ENCODE assay signal across 8 cellular contexts in the genomic region with DNA sequence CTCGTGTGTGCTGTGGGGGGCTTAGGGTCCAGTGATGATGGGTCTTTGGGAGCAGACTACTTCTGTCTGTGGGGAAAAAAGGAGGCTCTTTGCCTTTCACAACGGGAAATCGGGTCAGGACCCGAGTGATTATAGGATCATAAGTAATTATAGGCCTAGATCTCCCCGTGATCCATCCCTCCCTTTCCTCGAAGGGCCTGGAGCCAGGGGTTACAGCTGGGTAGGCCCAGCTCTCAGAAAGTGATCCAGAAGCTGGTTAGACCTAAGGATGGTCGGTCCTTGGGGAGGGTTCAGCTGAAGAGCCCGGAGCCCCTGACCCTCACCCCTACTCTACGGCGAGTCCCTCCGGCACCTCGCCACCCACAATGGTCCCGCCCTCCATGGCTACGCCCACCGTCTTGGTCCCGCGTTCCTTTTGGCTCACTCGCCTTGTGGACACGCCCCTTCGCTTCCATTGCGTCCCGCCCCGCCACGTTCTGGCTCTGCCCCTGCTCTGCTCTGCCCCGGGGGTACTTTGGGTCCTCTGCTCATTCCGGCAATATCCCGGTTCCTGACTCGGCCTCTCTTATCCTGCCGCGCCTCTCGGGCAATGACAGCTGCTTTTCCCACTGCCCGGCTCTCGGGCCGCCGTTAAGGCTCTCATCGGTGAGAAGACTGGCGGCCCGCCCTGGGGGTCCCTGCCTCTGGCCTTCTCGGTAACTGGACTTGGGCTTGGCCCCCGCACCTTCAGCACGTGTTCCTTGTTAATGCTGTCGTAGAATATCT. TPM values are rescaled to one million over a fixed set of nuclear protein-coding genes. Genes with fewer than 3 reads are reported as not detected.
A peak's percentile ranks its signal among the peaks of the same experiment; 100 is the strongest.
DNase-seq lines count a peak whose midpoint lies in the region; ATAC-seq and TF ChIP-seq lines count a peak whose summit lies in the region.

No MANE protein-coding gene starts in this region.

- intact Hi-C loops in activated naive CD4-positive, alpha-beta T cell treated with anti-CD3 and anti-CD28 coated beads for 36 hours (cut with micrococcal nuclease) = loop anchor here (1.0 to 5.0 kb wide), 9 partner anchors 23 to 708 kb away; partner anchors contain the start of genes GTF2H1, HPS5, LDHA and SERGEF

- H2AFZ ChIP-seq in osteoblast (ENCODE audit: low read length) = peak overlapping the region; percentile 96

- POLR2A ChIA-PET in AG04449 (lab: Yijun Ruan, JAX) = interaction anchor here (0.7 kb wide), 1 partner anchor 171 kb away, joined by 3 read pairs; no protein-coding TSS in a partner anchor

- in situ Hi-C loops in SK-MEL-5 (cut with HindIII; ENCODE audit: low pct_unique_long_range_greater_than_20kb, low sequenced_read_pairs) = no loop called here

- H3K4me3 ChIP-seq in AG04449 (ENCODE audit: low read depth, low read length) (peak overlapping the region; percentile 62), osteoblast (ENCODE audit: insufficient read depth, low read length) (peak overlapping the region; percentile 80)

- peak overlapping the region; percentile 41 for H3K27ac ChIP-seq in osteoblast (ENCODE audit: low read depth, low read length)
- peak overlapping the region; percentile 21 for H3K27ac ChIP-seq in temporal lobe (ENCODE audit: low read depth, low read length)

- DNase-seq in AG04449 (ENCODE audit: low read depth, low spot score) = no peak
- DNase-seq in SK-MEL-5 (ENCODE audit: low read depth, low spot score) = peak; percentile 57
- DNase-seq in activated naive CD4-positive, alpha-beta T cell treated with anti-CD3 and anti-CD28 coated beads for 36 hours = peak; percentile 84
- peak; percentile 92 for DNase-seq in glutamatergic neuron
- peak; percentile 94 for DNase-seq in osteoblast (ENCODE audit: insufficient read length, low spot score, missing footprints)

- peaks cover 2% of the 10 kb centered on the region for H3K4me1 Mint-ChIP-seq in activated naive CD4-positive, alpha-beta T cell treated with anti-CD3 and anti-CD28 coated beads for 36 hours (ENCODE audit: low read depth)
- H3K4me1 Mint-ChIP-seq in glutamatergic neuron (ENCODE audit: low read depth, unreplicated experiment) = peaks cover 7% of the 10 kb centered on the region

- H3K27ac Mint-ChIP-seq in activated naive CD4-positive, alpha-beta T cell treated with anti-CD3 and anti-CD28 coated beads for 36 hours = no peak overlapping the region
- H3K27ac Mint-ChIP-seq in glutamatergic neuron (ENCODE audit: unreplicated experiment) = peak overlapping the region; percentile 89

- H3K27me3 Mint-ChIP-seq in activated naive CD4-positive, alpha-beta T cell treated with anti-CD3 and anti-CD28 coated beads for 36 hours (ENCODE audit: low read depth) = no peaks in the 10 kb centered on the region
- H3K27me3 Mint-ChIP-seq in glutamatergic neuron (ENCODE audit: unreplicated experiment) = peaks cover 8% of the 10 kb centered on the region

- H3K9me3 ChIP-seq in osteoblast (ENCODE audit: low read depth, low read length) = no peaks in the 10 kb centered on the region

- H4K20me1 ChIP-seq in osteoblast (ENCODE audit: insufficient read depth, low read length) = no peaks in the 10 kb centered on the region

- H3K27me3 ChIP-seq in osteoblast (ENCODE audit: insufficient read depth, low read length) = no peaks in the 10 kb centered on the region

- peak overlapping the region; percentile 98 for H3K4me2 ChIP-seq in osteoblast (ENCODE audit: insufficient read depth, low read length)

- CTCF ChIA-PET in AG04449 (lab: Yijun Ruan, JAX) = interaction anchor here (1.0 to 11.1 kb wide), 13 partner anchors 11 to 477 kb away, joined by 3 to 132 read pairs (median 7); partner anchors contain the start of genes SPTY2D1 and TMEM86A
- CTCF ChIA-PET in activated naive CD4-positive, alpha-beta T cell treated with anti-CD3 and anti-CD28 coated beads for 36 hours (lab: Charles Lee) = interaction anchor here (0.6 to 4.8 kb wide), 25 partner anchors 8 to 605 kb away, joined by 3 to 52 read pairs (median 6); partner anchors contain the start of genes SPTY2D1 and TMEM86A

- H3K4me3 Mint-ChIP-seq in activated naive CD4-positive, alpha-beta T cell treated with anti-CD3 and anti-CD28 coated beads for 36 hours = peak overlapping the region; percentile 78
- H3K4me3 Mint-ChIP-seq in glutamatergic neuron (ENCODE audit: unreplicated experiment) = peak overlapping the region; percentile 94

- peaks cover 17% of the 10 kb centered on the region for H3K4me1 ChIP-seq in osteoblast (ENCODE audit: insufficient read depth, low read length)

- ATAC-seq in GM18868 (IDR thresholded peaks at IDR 0.05; ENCODE audit: unreplicated experiment) (peak; percentile 69), HG03342 (IDR thresholded peaks at IDR 0.05; ENCODE audit: unreplicated experiment) (peak; percentile 65)

- no peaks in the 10 kb centered on the region for H3K36me3 Mint-ChIP-seq in activated naive CD4-positive, alpha-beta T cell treated with anti-CD3 and anti-CD28 coated beads for 36 hours (ENCODE audit: low read depth)
- H3K36me3 Mint-ChIP-seq in glutamatergic neuron (ENCODE audit: unreplicated experiment) = no peaks in the 10 kb centered on the region

- H3K36me3 ChIP-seq in osteoblast (ENCODE audit: insufficient read depth, low read length) = no peaks in the 10 kb centered on the region

- TF ChIP-seq CTCF in AG04449 (IDR thresholded peaks at IDR 0.05; ENCODE audit: insufficient read depth, low read length, missing control alignments) (no peak), glutamatergic neuron (IDR thresholded peaks at IDR 0.05; ENCODE audit: partially characterized antibody, unreplicated experiment) (no peak), osteoblast (IDR thresholded peaks at IDR 0.05; ENCODE audit: extremely low read depth, low read depth, low read length) (no peak)

- H3K9me3 Mint-ChIP-seq in activated naive CD4-positive, alpha-beta T cell treated with anti-CD3 and anti-CD28 coated beads for 36 hours = no peaks in the 10 kb centered on the region
- peaks cover 4% of the 10 kb centered on the region for H3K9me3 Mint-ChIP-seq in glutamatergic neuron (ENCODE audit: unreplicated experiment)

- H3K79me2 ChIP-seq in osteoblast (ENCODE audit: insufficient read depth, low read length) = no peaks in the 10 kb centered on the region

RNA-seq across cellular contexts. Expression of gene IGSF22, which starts 5.0 kb away (rescaled TPM):
- not detected in 2 replicates for total RNA-seq in SK-MEL-5 (2014; rRNA removed; shearing (Covaris generic))
- not detected in 2 replicates for polyA plus RNA-seq in SK-MEL-5 (2015; cell fraction: cytosol; rRNA removed)
- not detected in 2 replicates for polyA plus RNA-seq in SK-MEL-5 (2015; cell fraction: nucleus; rRNA removed)
- 1 to 10 TPM; 1.2 to 1.3 TPM for total RNA-seq in activated naive CD4-positive, alpha-beta T cell treated with anti-CD3 and anti-CD28 coated beads for 36 hours
- total RNA-seq in glutamatergic neuron (ENCODE audit: unreplicated experiment) (1.1 TPM), osteoblast (not detected in 2 replicates), temporal lobe (under 0.01 TPM)

RNA-seq across cellular contexts. Expression of gene TMEM86A, which starts 22.4 kb away (rescaled TPM):
- total RNA-seq in SK-MEL-5 (2014; rRNA removed; shearing (Covaris generic)) = 5.0 and 5.3 TPM in 2 replicates
- polyA plus RNA-seq in SK-MEL-5 (2015; cell fraction: cytosol; rRNA removed) = 5.2 and 5.3 TPM in 2 replicates
- 2.2 and 2.3 TPM in 2 replicates for polyA plus RNA-seq in SK-MEL-5 (2015; cell fraction: nucleus; rRNA removed)
- under 1 TPM; 0.05 to 0.15 TPM for total RNA-seq in activated naive CD4-positive, alpha-beta T cell treated with anti-CD3 and anti-CD28 coated beads for 36 hours
- total RNA-seq in glutamatergic neuron (ENCODE audit: unreplicated experiment) = 5.4 TPM
- total RNA-seq in osteoblast = 3.3 and 4.1 TPM in 2 replicates
- 4.2 TPM for total RNA-seq in temporal lobe
